Comparison of ENCODE assay signal across 25 cellular contexts in the genomic region with DNA sequence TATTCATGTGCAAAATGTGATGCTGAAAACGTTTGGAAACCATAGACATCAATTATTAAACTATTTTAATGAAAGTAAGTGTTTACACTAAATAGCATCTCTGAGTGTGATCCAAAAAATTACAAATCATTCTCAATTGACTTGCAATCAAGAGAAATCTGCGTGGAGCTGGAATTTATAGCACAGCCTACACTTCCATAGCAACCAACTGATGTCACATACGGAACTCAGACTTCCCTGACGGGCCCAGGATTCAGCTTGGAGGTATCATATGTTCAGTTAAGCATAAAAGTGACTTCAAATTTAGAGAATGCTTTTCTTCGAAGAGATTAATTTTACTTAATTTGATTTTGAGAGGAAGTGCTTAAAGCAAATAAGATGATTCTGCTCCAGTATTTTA.
"Had no signal": no experiment of that assay in that cellular context is flagged by ENCODE, and none has a peak within 500 bp of the region (broad histone marks: within the 10 kb centered on the region; RNA-seq: fewer than 3 reads in every experiment).

No MANE protein-coding gene starts in this region.

- H3K36me3 ChIP-seq: colonic mucosa, esophagus squamous epithelium, right atrium auricular region, sigmoid colon, tibial nerve, upper lobe of right lung had no signal

- DNase-seq: colonic mucosa; effector memory CD4-positive, alpha-beta T cell; esophagus squamous epithelium; foreskin fibroblast; kidney; left cardiac atrium; left ventricle myocardium superior; mesendoderm; naive thymus-derived CD4-positive, alpha-beta T cell; nephron progenitor cell; sigmoid colon; stimulated activated CD4-positive, alpha-beta T cell treated with anti-CD3 and anti-CD28 coated beads, Interleukin-12 subunit alpha, Interleukin-12 subunit beta, amount 100 ng/mL, for 4 hours; stimulated activated CD4-positive, alpha-beta T cell treated with anti-CD3 and anti-CD28 coated beads, Interleukin-4, amount 100 ng/mL, for 1 hour; stimulated activated CD8-positive, alpha-beta memory T cell treated with anti-CD3 and anti-CD28 coated beads, Interleukin-4, amount 100 ng/mL, for 48 hours; testis; upper lobe of right lung had no signal

- H3K4me1 ChIP-seq: colonic mucosa, parathyroid adenoma had no signal

- ATAC-seq: left cardiac atrium; left ventricle myocardium superior; naive thymus-derived CD4-positive, alpha-beta T cell; stimulated activated effector memory CD8-positive, alpha-beta T cell treated with anti-CD3 and anti-CD28 coated beads, Interleukin-12 subunit alpha, Interleukin-12 subunit beta, amount 100 ng/mL, for 72 hours; upper lobe of right lung had no signal

- H3K27ac ChIP-seq: colonic mucosa, epithelial cell of prostate, esophagus squamous epithelium, hepatocyte, parathyroid adenoma, right atrium auricular region, sigmoid colon, skin epidermis, testis, tibial nerve, upper lobe of right lung had no signal

- H3K4me3 ChIP-seq: colonic mucosa, esophagus squamous epithelium, hepatocyte, lung, right atrium auricular region, sigmoid colon, skin epidermis, testis, tibial nerve, upper lobe of right lung had no signal

- H3K79me2 ChIP-seq: parathyroid adenoma had no signal

- H3K9me3 Mint-ChIP-seq: naive thymus-derived CD4-positive, alpha-beta T cell; stimulated activated effector memory CD8-positive, alpha-beta T cell treated with anti-CD3 and anti-CD28 coated beads, Interleukin-12 subunit alpha, Interleukin-12 subunit beta, amount 100 ng/mL, for 72 hours; stimulated activated naive CD8-positive, alpha-beta T cell treated with anti-CD3 and anti-CD28 coated beads, Interleukin-15, Interleukin-2, amounts not matched to agents 100 ng/mL and 50 ng/mL, for 24 hours had no signal

- H3K4me3 Mint-ChIP-seq: naive thymus-derived CD4-positive, alpha-beta T cell; nephron progenitor cell; stimulated activated effector memory CD8-positive, alpha-beta T cell treated with anti-CD3 and anti-CD28 coated beads, Interleukin-12 subunit alpha, Interleukin-12 subunit beta, amount 100 ng/mL, for 72 hours; stimulated activated naive CD8-positive, alpha-beta T cell treated with anti-CD3 and anti-CD28 coated beads, Interleukin-15, Interleukin-2, amounts not matched to agents 100 ng/mL and 50 ng/mL, for 24 hours had no signal

- H3K4me2 ChIP-seq: hepatocyte had no signal

- H3K9ac ChIP-seq: parathyroid adenoma had no signal

- H2AFZ ChIP-seq: hepatocyte, parathyroid adenoma had no signal

- H3K27me3 ChIP-seq: colonic mucosa, esophagus squamous epithelium, hepatocyte, right atrium auricular region, sigmoid colon, testis, tibial nerve, upper lobe of right lung had no signal

- H3K27me3 Mint-ChIP-seq: stimulated activated naive CD8-positive, alpha-beta T cell treated with anti-CD3 and anti-CD28 coated beads, Interleukin-15, Interleukin-2, amounts not matched to agents 100 ng/mL and 50 ng/mL, for 24 hours had no signal

- H3K9me3 ChIP-seq: colonic mucosa, esophagus squamous epithelium, right atrium auricular region, sigmoid colon, testis, tibial nerve, upper lobe of right lung had no signal

- H3K27ac Mint-ChIP-seq: naive thymus-derived CD4-positive, alpha-beta T cell; stimulated activated effector memory CD8-positive, alpha-beta T cell treated with anti-CD3 and anti-CD28 coated beads, Interleukin-12 subunit alpha, Interleukin-12 subunit beta, amount 100 ng/mL, for 72 hours; stimulated activated naive CD8-positive, alpha-beta T cell treated with anti-CD3 and anti-CD28 coated beads, Interleukin-15, Interleukin-2, amounts not matched to agents 100 ng/mL and 50 ng/mL, for 24 hours had no signal

- H3K4me1 Mint-ChIP-seq: naive thymus-derived CD4-positive, alpha-beta T cell; stimulated activated effector memory CD8-positive, alpha-beta T cell treated with anti-CD3 and anti-CD28 coated beads, Interleukin-12 subunit alpha, Interleukin-12 subunit beta, amount 100 ng/mL, for 72 hours had no signal
